7 cellular contexts compared by ENCODE assay signal in the genomic region with DNA sequence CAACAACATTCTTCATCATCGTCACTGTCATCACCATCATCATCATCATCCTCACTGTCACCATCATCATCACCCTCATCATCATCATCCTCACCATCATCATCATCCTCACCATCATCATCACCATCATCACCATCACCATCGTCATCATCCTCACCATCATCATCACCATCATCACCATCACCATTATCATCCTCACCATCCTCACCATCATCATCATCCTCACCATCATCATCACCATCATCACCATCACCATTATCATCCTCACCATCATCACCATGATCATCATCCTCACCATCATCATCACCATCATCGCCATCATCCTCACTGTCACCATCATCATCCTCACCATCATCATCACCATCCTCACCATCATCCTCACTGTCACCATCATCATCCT. TPM values are rescaled to one million over a fixed set of nuclear protein-coding genes. Genes with fewer than 3 reads are reported as not detected.
DNase-seq lines count a peak whose midpoint lies in the region; ATAC-seq, FAIRE-seq and TF ChIP-seq lines count a peak whose summit lies in the region.
"Not testable (repeated sequence)": the region's sequence is repeated elsewhere in the genome, so short reads cannot be mapped to it uniquely, and the experiment has no call there.

No MANE protein-coding gene starts in this region.

- RAD21 ChIA-PET in GM12878 (lab: Charles Lee; ENCODE audit: unreplicated experiment) = not testable (repeated sequence)

- H4K5ac ChIP-seq in IMR-90 (ENCODE audit: low read depth, low read length) = not testable (repeated sequence)

- ATAC-seq in IMR-90 (ENCODE audit: low read depth); GM12878; HepG2: not testable (repeated sequence)

- H2AK5ac ChIP-seq in IMR-90 (ENCODE audit: low read depth, low read length) = not testable (repeated sequence)

- not testable (repeated sequence) for H3K9me3 ChIP-seq in IMR-90 (ENCODE audit: control insufficient read depth, insufficient read depth, low read length); GM12878 (replicated peaks; ENCODE audit: control insufficient read depth, insufficient read depth, low read length); HepG2 (ENCODE audit: low read length)

- H2AK9ac ChIP-seq in IMR-90 (replicated peaks; ENCODE audit: low read depth, low read length, poor library complexity) = not testable (repeated sequence)

- TF ChIP-seq CTCF in IMR-90 (conservative IDR thresholded peaks at IDR 0.05; ENCODE audit: low read depth, low read length); GM12878 (IDR thresholded peaks at IDR 0.05 in 2 of 3, conservative IDR thresholded peaks at IDR 0.05 in 1 of 3; ENCODE audit: control insufficient read depth in 2 of 3, extremely low read depth in 1 of 3, insufficient read depth in 1 of 3, low read depth in 3 of 3, low read length in 3 of 3); bronchial epithelial cell (IDR thresholded peaks at IDR 0.05; ENCODE audit: insufficient read depth, low read length, severe bottlenecking); HepG2 (CRISPR knock-in tag; IDR thresholded peaks at IDR 0.05): not testable (repeated sequence)

- in situ Hi-C loops in IMR-90 (cut with MboI; ENCODE audit: low sequenced_read_pairs); HepG2 (cut with HindIII; ENCODE audit: extremely low pct_ligation_motif_present, low pct_unique_long_range_greater_than_20kb): not testable (repeated sequence)
- in situ Hi-C loops in GM12878 (cut with MboI) = loop anchor here (25.0 kb wide), 1 partner anchor 1057 kb away; a partner anchor contains a TSS

- intact Hi-C loops in IMR-90 (cut with micrococcal nuclease); HepG2 (cut with micrococcal nuclease; ENCODE audit: unreplicated experiment): not testable (repeated sequence)
- intact Hi-C loops in GM12878 (cut with micrococcal nuclease; ENCODE audit: unreplicated experiment) = loop anchor here (5.0 to 10.0 kb wide), 2 partner anchors 73 to 175 kb away; a partner anchor contains a TSS

- H2BK15ac ChIP-seq in IMR-90 (ENCODE audit: low read depth, low read length) = not testable (repeated sequence)

- not testable (repeated sequence) for H4K20me1 ChIP-seq in IMR-90 (ENCODE audit: insufficient read depth, low read length); GM12878 (ENCODE audit: control insufficient read depth, insufficient read depth); HepG2 (ENCODE audit: insufficient read depth, low read length)

- not testable (repeated sequence) for TF ChIP-seq EP300 in GM12878 (IDR thresholded peaks at IDR 0.05; ENCODE audit: borderline replicate concordance in 1 of 2, control insufficient read depth in 1 of 2, low read depth in 2 of 2, low read length in 2 of 2); HepG2 (IDR thresholded peaks at IDR 0.05; ENCODE audit: low read depth in 2 of 2, low read length in 2 of 2); HepG2 (CRISPR knock-in tag; IDR thresholded peaks at IDR 0.05; ENCODE audit: borderline replicate concordance)

- not testable (repeated sequence) for TF ChIP-seq RAD21 in IMR-90 (IDR thresholded peaks at IDR 0.05; ENCODE audit: low read length); GM12878 (IDR thresholded peaks at IDR 0.05; ENCODE audit: insufficient read depth, low read depth, low read length); HepG2 (CRISPR knock-in tag; IDR thresholded peaks at IDR 0.05)

- BruUV-seq in IMR-90 (replicated peaks; lab: Mats Ljungman, UMichigan); GM12878 (replicated peaks; lab: Mats Ljungman, UMichigan); HepG2 (replicated peaks; lab: Mats Ljungman, UMichigan): not testable (repeated sequence)

- not testable (repeated sequence) for H3K36me3 ChIP-seq in IMR-90 (ENCODE audit: control insufficient read depth, insufficient read depth, low read length); GM12878 (ENCODE audit: control insufficient read depth in 2 of 2, insufficient read depth in 2 of 2, low read length in 1 of 2); bronchial epithelial cell (ENCODE audit: control insufficient read depth, insufficient read depth, low read length); HepG2 (replicated peaks in 1 of 2; ENCODE audit: control insufficient read depth in 1 of 2, insufficient read depth in 2 of 2, low read length in 2 of 2)

- not testable (repeated sequence) for H2AFZ ChIP-seq in IMR-90 (replicated peaks; ENCODE audit: low read length, poor library complexity); GM12878 (ENCODE audit: control insufficient read depth, low read depth, low read length); HepG2 (ENCODE audit: low read length)

- not testable (repeated sequence) for H3K79me1 ChIP-seq in IMR-90 (ENCODE audit: low read depth in 1 of 2, low read length in 2 of 2)

- not testable (repeated sequence) for H4K91ac ChIP-seq in IMR-90 (ENCODE audit: insufficient read depth, low read depth, low read length)

- H4K8ac ChIP-seq in IMR-90 (ENCODE audit: low read depth in 2 of 2, low read length in 2 of 2) = not testable (repeated sequence)

- H3K9me1 ChIP-seq in IMR-90 (ENCODE audit: insufficient read depth, low read length) = not testable (repeated sequence)

- not testable (repeated sequence) for H3K27me3 ChIP-seq in IMR-90 (ENCODE audit: control insufficient read depth, insufficient read depth, low read length); GM12878 (replicated peaks in 1 of 2; ENCODE audit: control insufficient read depth in 2 of 2, insufficient read depth in 2 of 2, low read length in 1 of 2); bronchial epithelial cell (ENCODE audit: control insufficient read depth, insufficient read depth, low read length); HepG2 (ENCODE audit: control insufficient read depth in 1 of 2, insufficient read depth in 2 of 2, low read length in 2 of 2)

- not testable (repeated sequence) for H3K79me2 ChIP-seq in GM12878 (ENCODE audit: control insufficient read depth, insufficient read depth, low read length); HepG2 (ENCODE audit: insufficient read depth, low read length)

- H2BK20ac ChIP-seq in IMR-90 (ENCODE audit: low read depth, low read length) = not testable (repeated sequence)

- not testable (repeated sequence) for H3K4ac ChIP-seq in IMR-90 (ENCODE audit: low read depth, low read length)

- not testable (repeated sequence) for TF ChIP-seq POLR2A in GM12892 (IDR thresholded peaks at IDR 0.05; ENCODE audit: low read depth, low read length); IMR-90 (IDR thresholded peaks at IDR 0.05; ENCODE audit: low read depth, low read length); GM12878 (IDR thresholded peaks at IDR 0.05; ENCODE audit: low read depth, low read length); HepG2 (IDR thresholded peaks at IDR 0.05; ENCODE audit: insufficient read depth in 1 of 2, low read depth in 2 of 2, low read length in 2 of 2)

- H3K9ac ChIP-seq in IMR-90 (ENCODE audit: low read depth, low read length); GM12878 (ENCODE audit: control insufficient read depth, insufficient read depth, low read length); HepG2 (ENCODE audit: insufficient read depth, low read depth, low read length): not testable (repeated sequence)

- not testable (repeated sequence) for H3K27ac ChIP-seq in IMR-90 (ENCODE audit: insufficient read depth, low read length); GM12878 (ENCODE audit: control insufficient read depth, insufficient read depth); HepG2 (ENCODE audit: extremely low read length, insufficient read depth, low read length)

- not testable (repeated sequence) for H2BK120ac ChIP-seq in IMR-90 (ENCODE audit: low read depth, low read length)

- peak overlapping the region; percentile 39 for H2BK5ac ChIP-seq in IMR-90 (ENCODE audit: low read depth, low read length, poor library complexity, severe bottlenecking)

- FAIRE-seq in GM12892 (lab: Jason Lieb, UNC) (peak; percentile 78), bronchial epithelial cell (lab: Jason Lieb, UNC) (peak; percentile 92), urothelium cell line (lab: Jason Lieb, UNC) (peak; percentile 69)
- not testable (repeated sequence) for FAIRE-seq in GM12878 (lab: Jason Lieb, UNC); HepG2 (lab: Jason Lieb, UNC)

- dilution Hi-C loops in IMR-90 (cut with HindIII; ENCODE audit: low sequenced_read_pairs, unreplicated experiment) = not testable (repeated sequence)

- CTCF ChIA-PET in HEK293T (lab: Yijun Ruan, JAX); IMR-90 (lab: Yijun Ruan, JAX); GM12878 (lab: Yijun Ruan, JAX); HepG2 (lab: Yijun Ruan, JAX; ENCODE audit: low intra/inter-chr PET ratio, low total read pairs): not testable (repeated sequence)

- WGBS in IMR-90 (ENCODE audit: extremely low coverage in 2 of 2, insufficient read length in 1 of 2), 2 experiments = 58 to 100% methylated on average over 1 to 3 of the region's 3 CpGs
- 46% methylated on average over 3 of the region's 3 CpGs for WGBS in GM12878 (ENCODE audit: insufficient coverage, insufficient replicate concordance, low lambda C conversion rate, missing lambda C conversion rate)
- 30% methylated on average over 3 of the region's 3 CpGs for WGBS in HepG2 (ENCODE audit: low lambda C conversion rate)

- not testable (repeated sequence) for DNase-seq in GM12892 (ENCODE audit: insufficient read length); HEK293T (ENCODE audit: extremely low spot score); IMR-90; GM12878 (ENCODE audit: low read depth, low spot score); bronchial epithelial cell (ENCODE audit: low read depth); HepG2 (ENCODE audit: low spot score); urothelium cell line (ENCODE audit: low spot score)

- not testable (repeated sequence) for H3K14ac ChIP-seq in IMR-90 (replicated peaks; ENCODE audit: low read depth, low read length)

- POLR2A ChIA-PET in HEK293T (lab: Yijun Ruan, JAX); IMR-90 (lab: Charles Lee; ENCODE audit: unreplicated experiment); GM12878 (lab: Charles Lee); HepG2 (lab: Yijun Ruan, JAX): not testable (repeated sequence)

- H3K4me3 ChIP-seq in IMR-90 (ENCODE audit: insufficient read depth, low read depth, low read length); GM12878; bronchial epithelial cell (ENCODE audit: low read depth, low read length); HepG2 (replicated peaks in 1 of 3; ENCODE audit: insufficient read depth in 1 of 3, low read depth in 2 of 3, low read length in 3 of 3): not testable (repeated sequence)

- not testable (repeated sequence) for H3K4me1 ChIP-seq in IMR-90 (ENCODE audit: control insufficient read depth, insufficient read depth, low read length)
- H3K4me1 ChIP-seq in GM12878 (ENCODE audit: control insufficient read depth, insufficient read depth, low read length) (peaks cover 40% of the 10 kb centered on the region), HepG2 (ENCODE audit: insufficient read depth, low read length) (peaks cover 13% of the 10 kb centered on the region)

- not testable (repeated sequence) for H3K18ac ChIP-seq in IMR-90 (ENCODE audit: low read depth, low read length)

- SMC1A ChIA-PET in GM12878 (lab: Charles Lee; ENCODE audit: uncharacterized antibody, unreplicated experiment) = not testable (repeated sequence)

- H3K56ac ChIP-seq in IMR-90 (ENCODE audit: extremely low read depth, insufficient read depth, low read length) = not testable (repeated sequence)

- not testable (repeated sequence) for H3K4me2 ChIP-seq in IMR-90 (ENCODE audit: low read depth, low read length); GM12878 (ENCODE audit: control insufficient read depth, insufficient read depth); HepG2 (ENCODE audit: low read depth, low read length)

- H3K23ac ChIP-seq in IMR-90 (ENCODE audit: low read depth, low read length) = not testable (repeated sequence)

RNA-seq across cellular contexts. Expression of a gene that starts 18.9 kb away (rescaled TPM):
- polyA plus RNA-seq in GM12892 (2012; ENCODE audit: missing spikeins) = 16.3 TPM
- 26.2 and 28.3 TPM in 2 replicates for total RNA-seq in IMR-90 (2012; rRNA removed)
- 38.0 and 42.7 TPM in 2 replicates for polyA plus RNA-seq in IMR-90 (2012; rRNA removed)
- polyA plus RNA-seq in IMR-90 (2012; cell fraction: cytosol; rRNA removed) = 28.3 and 35.0 TPM in 2 replicates
- polyA plus RNA-seq in IMR-90 (2012; cell fraction: nucleus; rRNA removed; ENCODE audit: low replicate concordance) = 28.1 and 30.9 TPM in 2 replicates
- total RNA-seq in GM12878 (2013; cell fraction: nucleolus; rRNA removed) = 47.4 and 74.2 TPM in 2 replicates
- 17.6 and 20.7 TPM in 2 replicates for total RNA-seq in GM12878 (2014; rRNA removed)
- 9.0 and 11.3 TPM in 2 replicates for total RNA-seq in GM12878 (2014; rRNA removed; fragmentation: Illumina TruSeq; extraction: Trizol)
- 22.4 and 22.9 TPM in 2 replicates for total RNA-seq in GM12878 (2021)
- polyA plus RNA-seq in GM12878 (2011; ENCODE audit: low read depth) = 9.9 TPM
- polyA plus RNA-seq in GM12878 (2011; rRNA removed) = 20.8 and 22.0 TPM in 2 replicates
- polyA plus RNA-seq in GM12878 (2011; cell fraction: cytosol; rRNA removed) = 38.0 and 38.2 TPM in 2 replicates
- 24.8 TPM in 2 replicates for polyA plus RNA-seq in GM12878 (2011; cell fraction: nucleus; rRNA removed)
- 22.3 and 28.7 TPM in 2 replicates for polyA plus RNA-seq in GM12878 (2012)
- polyA plus RNA-seq in GM12878 (2014; fragmentation: Illumina TruSeq; extraction: Trizol) = 12.4 and 12.9 TPM in 2 replicates
- polyA plus RNA-seq in GM12878 (2014; fragmentation: Nextera tagmentation; extraction: Ambion mirVana) = 1 to 10 TPM; 1.7 to 3.3 TPM
- 15.5 and 18.9 TPM in 2 replicates for polyA plus RNA-seq in GM12878 (2014; rRNA removed)
- 10 to 100 TPM; 33.5 to 39.5 TPM for polyA plus RNA-seq in GM12878 (2016; fragmentation: Nextera tagmentation; extraction: Ambion mirVana)
- polyA minus RNA-seq in GM12878 (2011; rRNA and poly(A)+ RNA removed) = 25.2 and 29.1 TPM in 2 replicates
- polyA minus RNA-seq in GM12878 (2011; cell fraction: cytosol; rRNA and poly(A)+ RNA removed) = 9.5 and 9.8 TPM in 2 replicates
- polyA minus RNA-seq in GM12878 (2011; cell fraction: nucleus; rRNA and poly(A)+ RNA removed) = 11.2 and 17.8 TPM in 2 replicates
- 14.1 and 19.0 TPM in 2 replicates for total RNA-seq in bronchial epithelial cell
- 11.4 and 15.5 TPM in 2 replicates for total RNA-seq in HepG2 (2016; rRNA removed; fragmentation: Illumina TruSeq; extraction: Trizol)
- total RNA-seq in HepG2 (2016; cell fraction: cytosol; rRNA removed; fragmentation: Illumina TruSeq; extraction: Trizol; ENCODE audit: low read depth) = 17.0 and 17.1 TPM in 2 replicates
- 12.0 and 16.4 TPM in 2 replicates for total RNA-seq in HepG2 (2016; cell fraction: insoluble cytoplasmic fraction; rRNA removed; fragmentation: Illumina TruSeq; extraction: Trizol)
- 20.4 and 22.0 TPM in 2 replicates for total RNA-seq in HepG2 (2016; cell fraction: membrane; rRNA removed; fragmentation: Illumina TruSeq; extraction: Trizol)
- 10.0 and 12.2 TPM in 2 replicates for total RNA-seq in HepG2 (2016; cell fraction: nucleus; rRNA removed; fragmentation: Illumina TruSeq; extraction: Trizol)
- 24.3 and 28.9 TPM in 2 replicates for polyA plus RNA-seq in HepG2 (2011; rRNA removed)
- polyA plus RNA-seq in HepG2 (2011; cell fraction: cytosol; rRNA removed) = 43.6 and 44.6 TPM in 2 replicates
- polyA plus RNA-seq in HepG2 (2011; cell fraction: nucleus; rRNA removed) = 19.8 and 21.8 TPM in 2 replicates
- polyA plus RNA-seq in HepG2 (2012) = 27.9 and 45.4 TPM in 2 replicates
- 32.7 and 33.4 TPM in 2 replicates for polyA plus RNA-seq in HepG2 (2016; cell fraction: cytosol; fragmentation: Illumina TruSeq; extraction: Trizol; ENCODE audit: low read depth)
- polyA plus RNA-seq in HepG2 (2016; cell fraction: insoluble cytoplasmic fraction; fragmentation: Illumina TruSeq; extraction: Trizol; ENCODE audit: low read depth) = 17.5 and 19.2 TPM in 2 replicates
- polyA plus RNA-seq in HepG2 (2016; cell fraction: membrane; fragmentation: Illumina TruSeq; extraction: Trizol; ENCODE audit: low read depth) = 32.3 and 33.0 TPM in 2 replicates
- 15.6 and 21.5 TPM in 2 replicates for polyA plus RNA-seq in HepG2 (2016; cell fraction: nucleus; fragmentation: Illumina TruSeq; extraction: Trizol; ENCODE audit: insufficient read depth, low read depth)
- 43.4 and 47.9 TPM in 2 replicates for polyA minus RNA-seq in HepG2 (2011; rRNA and poly(A)+ RNA removed; ENCODE audit: low replicate concordance)
- 18.8 and 19.4 TPM in 2 replicates for polyA minus RNA-seq in HepG2 (2011; cell fraction: cytosol; rRNA and poly(A)+ RNA removed)
- 16.5 and 19.1 TPM in 2 replicates for polyA minus RNA-seq in HepG2 (2011; cell fraction: nucleus; rRNA and poly(A)+ RNA removed)

RNA-seq across cellular contexts. Expression of a gene that starts 18.9 kb away (rescaled TPM):
- 21.2 TPM for polyA plus RNA-seq in GM12892 (2012; ENCODE audit: missing spikeins)
- 13.1 and 13.6 TPM in 2 replicates for total RNA-seq in IMR-90 (2012; rRNA removed)
- polyA plus RNA-seq in IMR-90 (2012; rRNA removed) = 21.5 and 22.4 TPM in 2 replicates
- 14.3 and 22.8 TPM in 2 replicates for polyA plus RNA-seq in IMR-90 (2012; cell fraction: cytosol; rRNA removed)
- 6.0 and 10.4 TPM in 2 replicates for polyA plus RNA-seq in IMR-90 (2012; cell fraction: nucleus; rRNA removed; ENCODE audit: low replicate concordance)
- 44.8 and 56.2 TPM in 2 replicates for total RNA-seq in GM12878 (2013; cell fraction: nucleolus; rRNA removed)
- total RNA-seq in GM12878 (2014; rRNA removed) = 45.6 and 48.9 TPM in 2 replicates
- total RNA-seq in GM12878 (2014; rRNA removed; fragmentation: Illumina TruSeq; extraction: Trizol) = 33.9 and 40.0 TPM in 2 replicates
- total RNA-seq in GM12878 (2021) = 73.6 and 75.5 TPM in 2 replicates
- polyA plus RNA-seq in GM12878 (2011; ENCODE audit: low read depth) = 11.5 TPM
- polyA plus RNA-seq in GM12878 (2011; rRNA removed) = 24.1 and 32.8 TPM in 2 replicates
- polyA plus RNA-seq in GM12878 (2011; cell fraction: cytosol; rRNA removed) = 48.5 and 59.8 TPM in 2 replicates
- polyA plus RNA-seq in GM12878 (2011; cell fraction: nucleus; rRNA removed) = 14.8 and 27.3 TPM in 2 replicates
- 24.7 and 27.0 TPM in 2 replicates for polyA plus RNA-seq in GM12878 (2012)
- 31.7 and 38.6 TPM in 2 replicates for polyA plus RNA-seq in GM12878 (2014; fragmentation: Illumina TruSeq; extraction: Trizol)
- polyA plus RNA-seq in GM12878 (2014; fragmentation: Nextera tagmentation; extraction: Ambion mirVana) = 1 to 10 TPM; 1.9 to 4.8 TPM
- 40.9 and 43.1 TPM in 2 replicates for polyA plus RNA-seq in GM12878 (2014; rRNA removed)
- polyA plus RNA-seq in GM12878 (2016; fragmentation: Nextera tagmentation; extraction: Ambion mirVana) = 10 to 100 TPM; 47.6 to 48.3 TPM
- 36.8 and 71.4 TPM in 2 replicates for polyA minus RNA-seq in GM12878 (2011; rRNA and poly(A)+ RNA removed)
- 37.2 and 39.3 TPM in 2 replicates for polyA minus RNA-seq in GM12878 (2011; cell fraction: cytosol; rRNA and poly(A)+ RNA removed)
- polyA minus RNA-seq in GM12878 (2011; cell fraction: nucleus; rRNA and poly(A)+ RNA removed) = 9.6 and 22.6 TPM in 2 replicates
- 11.6 and 18.1 TPM in 2 replicates for total RNA-seq in bronchial epithelial cell
- 28.9 and 29.8 TPM in 2 replicates for total RNA-seq in HepG2 (2016; rRNA removed; fragmentation: Illumina TruSeq; extraction: Trizol)
- total RNA-seq in HepG2 (2016; cell fraction: cytosol; rRNA removed; fragmentation: Illumina TruSeq; extraction: Trizol; ENCODE audit: low read depth) = 4.7 and 6.3 TPM in 2 replicates
- total RNA-seq in HepG2 (2016; cell fraction: insoluble cytoplasmic fraction; rRNA removed; fragmentation: Illumina TruSeq; extraction: Trizol) = 24.4 and 29.9 TPM in 2 replicates
- 21.5 and 24.7 TPM in 2 replicates for total RNA-seq in HepG2 (2016; cell fraction: membrane; rRNA removed; fragmentation: Illumina TruSeq; extraction: Trizol)
- 14.1 and 17.2 TPM in 2 replicates for total RNA-seq in HepG2 (2016; cell fraction: nucleus; rRNA removed; fragmentation: Illumina TruSeq; extraction: Trizol)
- 20.0 and 24.1 TPM in 2 replicates for polyA plus RNA-seq in HepG2 (2011; rRNA removed)
- polyA plus RNA-seq in HepG2 (2011; cell fraction: cytosol; rRNA removed) = 17.2 and 25.9 TPM in 2 replicates
- 15.2 and 18.2 TPM in 2 replicates for polyA plus RNA-seq in HepG2 (2011; cell fraction: nucleus; rRNA removed)
- 18.2 TPM in 2 replicates for polyA plus RNA-seq in HepG2 (2012)
- polyA plus RNA-seq in HepG2 (2016; cell fraction: cytosol; fragmentation: Illumina TruSeq; extraction: Trizol; ENCODE audit: low read depth) = 3.0 and 3.2 TPM in 2 replicates
- 25.3 and 26.7 TPM in 2 replicates for polyA plus RNA-seq in HepG2 (2016; cell fraction: insoluble cytoplasmic fraction; fragmentation: Illumina TruSeq; extraction: Trizol; ENCODE audit: low read depth)
- polyA plus RNA-seq in HepG2 (2016; cell fraction: membrane; fragmentation: Illumina TruSeq; extraction: Trizol; ENCODE audit: low read depth) = 10.1 and 11.7 TPM in 2 replicates
- polyA plus RNA-seq in HepG2 (2016; cell fraction: nucleus; fragmentation: Illumina TruSeq; extraction: Trizol; ENCODE audit: insufficient read depth, low read depth) = 17.2 and 17.7 TPM in 2 replicates
- 51.4 and 60.3 TPM in 2 replicates for polyA minus RNA-seq in HepG2 (2011; rRNA and poly(A)+ RNA removed; ENCODE audit: low replicate concordance)
- 25.4 and 30.2 TPM in 2 replicates for polyA minus RNA-seq in HepG2 (2011; cell fraction: cytosol; rRNA and poly(A)+ RNA removed)
- 10.9 and 13.4 TPM in 2 replicates for polyA minus RNA-seq in HepG2 (2011; cell fraction: nucleus; rRNA and poly(A)+ RNA removed)
